In genomic region chr4:53706422-53707032, GRCh38 we compare ENCODE assay signal across 8 cellular contexts.
DNase-seq lines count a peak whose midpoint lies in the region; ATAC-seq and TF ChIP-seq lines count a peak whose summit lies in the region.

No MANE protein-coding gene starts in this region.

- no peak overlapping the region for H3K27ac ChIP-seq in HCT116 (ENCODE audit: low read depth, low read length)
- H3K27ac ChIP-seq in coronary artery, result no peak overlapping the region

- no peak overlapping the region for H3K9ac ChIP-seq in HCT116 (ENCODE audit: low read length)

- peak; percentile 51 for DNase-seq in ELF-1 (ENCODE audit: low read depth, low spot score)
- peak; percentile 34 for DNase-seq in HCT116 (ENCODE audit: low read depth, low spot score)
- DNase-seq in NCI-H510A treated with DMSO at 0.1 percent for 48 hours (lab: John Stamatoyannopoulos, UW), result peak; percentile 82
- DNase-seq in coronary artery (ENCODE audit: low spot score), result no peak
- peak; percentile 54 for DNase-seq in midbrain (lab: John Stamatoyannopoulos, UW)
- DNase-seq in DMS114 treated with DMSO at 0.1 percent for 48 hours (lab: John Stamatoyannopoulos, UW; ENCODE audit: unreplicated experiment), result no peak
- no peak for DNase-seq in activated CD4-positive, alpha-beta T cell treated with anti-CD3 and anti-CD28 coated beads for 1 hour
- no peak for DNase-seq in middle frontal gyrus (ENCODE audit: extremely low spot score, low spot score)

- no peaks in the 10 kb centered on the region for H3K9me2 ChIP-seq in HCT116 (ENCODE audit: insufficient read depth)

- peaks cover 12 to 15% of the 10 kb centered on the region in 2 experiments for H3K4me1 ChIP-seq in HCT116 (ENCODE audit: control insufficient read depth in 1 of 2, insufficient read depth in 2 of 2, low read length in 2 of 2)

- peak; percentile 60 for ATAC-seq in HCT116

- no TSS peak for BruUV-seq in HCT116 (replicated peaks; lab: Mats Ljungman, UMichigan)

- POLR2A ChIA-PET in HCT116 (lab: Charles Lee), result interaction anchor here (1.2 kb wide), 1 partner anchor 528 kb away, joined by 4 read pairs; no protein-coding TSS in a partner anchor

- TF ChIP-seq CTCF in HCT116 (IDR thresholded peaks at IDR 0.05 in 2 of 3, conservative IDR thresholded peaks at IDR 0.05 in 1 of 3; ENCODE audit: borderline replicate concordance in 1 of 3, insufficient read depth in 1 of 3, low read depth in 2 of 3, low read length in 2 of 3) (peak; percentile 39 to 59 (median 58); a peak in 5 of 6 replicates), coronary artery (IDR thresholded peaks at IDR 0.05) (peak; percentile 30)

- H3K9me3 ChIP-seq in HCT116 (ENCODE audit: control insufficient read depth in 1 of 2, insufficient read depth in 1 of 2, low read depth in 1 of 2, low read length in 2 of 2), result no peaks in the 10 kb centered on the region

- CTCF ChIA-PET in HCT116 (lab: Charles Lee), result interaction anchor here (0.5 to 2.8 kb wide), 23 partner anchors 9 to 528 kb away, joined by 3 to 30 read pairs (median 3); no protein-coding TSS in a partner anchor

- no peak for TF ChIP-seq POLR2A in HCT116 (IDR thresholded peaks at IDR 0.05; ENCODE audit: borderline replicate concordance, extremely low read depth, insufficient read depth, insufficient read length)

- no peaks in the 10 kb centered on the region for H3K79me2 ChIP-seq in HCT116 (ENCODE audit: insufficient read depth, low read length)

- H3K4me3 ChIP-seq in HCT116 (replicated peaks in 1 of 2; ENCODE audit: low read depth in 1 of 2, low read length in 2 of 2) (no peak overlapping the region), coronary artery (no peak overlapping the region)

- H3K27me3 ChIP-seq in HCT116 (ENCODE audit: insufficient read depth, low read length), result no peaks in the 10 kb centered on the region; the same call in 1 of the 2 replicates

- H2AFZ ChIP-seq in HCT116 (ENCODE audit: low read depth, low read length, poor library complexity, severe bottlenecking), result no peak overlapping the region

- RAD21 ChIA-PET in HCT116 (lab: Charles Lee; ENCODE audit: low non-redundant PET in 1 of 2, low total read pairs in 2 of 2, uncharacterized antibody in 2 of 2, unreplicated experiment in 2 of 2), result interaction anchor here (0.6 to 1.4 kb wide), 3 partner anchors 393 to 528 kb away, joined by 3 to 4 read pairs (median 3); no protein-coding TSS in a partner anchor

- H3K4me2 ChIP-seq in HCT116 (ENCODE audit: low read length), result no peak overlapping the region

- H3K36me3 ChIP-seq in HCT116 (ENCODE audit: control insufficient read depth in 1 of 2, insufficient read depth in 2 of 2, low read length in 2 of 2), result no peaks in the 10 kb centered on the region

- no peaks in the 10 kb centered on the region for H4K20me1 ChIP-seq in HCT116 (ENCODE audit: insufficient read depth)

- intact Hi-C loops in HCT116 (cut with micrococcal nuclease), result loop anchor here (2.0 to 10.0 kb wide), 2 partner anchors 528 to 692 kb away; no protein-coding TSS in a partner anchor

- TF ChIP-seq RAD21 in HCT116 (IDR thresholded peaks at IDR 0.05; ENCODE audit: low read depth), result peak; percentile 49

TF ChIP-seq in HCT116, 20 proteins besides CTCF, POLR2A, EP300 and RAD21:
- no peak for TF ChIP-seq MAX (IDR thresholded peaks at IDR 0.05)
- no peak for TF ChIP-seq ZFX (IDR thresholded peaks at IDR 0.05)
- no peak for TF ChIP-seq SP1 (IDR thresholded peaks at IDR 0.05; ENCODE audit: low read depth)
- TF ChIP-seq SRF (IDR thresholded peaks at IDR 0.05; ENCODE audit: low read depth), result no peak
- no peak for TF ChIP-seq ZBTB33 (IDR thresholded peaks at IDR 0.05; ENCODE audit: extremely low read depth, insufficient replicate concordance, low read length)
- no peak for TF ChIP-seq FOSL1 (IDR thresholded peaks at IDR 0.05; ENCODE audit: low read depth)
- TF ChIP-seq ELF1 (IDR thresholded peaks at IDR 0.05; ENCODE audit: borderline replicate concordance, low read depth), result no peak
- no peak for TF ChIP-seq REST (IDR thresholded peaks at IDR 0.05; ENCODE audit: low read depth)
- no peak for TF ChIP-seq ZNF274 (IDR thresholded peaks at IDR 0.05; ENCODE audit: low read depth, low read length)
- TF ChIP-seq JUND (IDR thresholded peaks at IDR 0.05), result no peak
- no peak for TF ChIP-seq ATF3 (IDR thresholded peaks at IDR 0.05)
- no peak for TF ChIP-seq TCF7L2 (IDR thresholded peaks at IDR 0.05; ENCODE audit: borderline replicate concordance, extremely low read depth, insufficient read depth, insufficient read length)

Comparison
In these comparisons a context has a peak if more than half of its experiments do, and no peak if none do; other contexts are left out.
1. DNase-seq: peak in ELF-1 (single experiment), HCT116 (single experiment), NCI-H510A treated with DMSO at 0.1 percent for 48 hours (single experiment) and midbrain (single experiment); none in coronary artery (single experiment), DMS114 treated with DMSO at 0.1 percent for 48 hours (single experiment), activated CD4-positive, alpha-beta T cell treated with anti-CD3 and anti-CD28 coated beads for 1 hour (single experiment) and middle frontal gyrus (single experiment).